ENCODE assay signal across 1 cellular context in genomic region chr18:79345981-79346380, GRCh38.
TF ChIP-seq lines count a peak whose summit lies in the region.

No MANE protein-coding gene starts in this region.

TF ChIP-seq in GM23338, 12 proteins besides CTCF, POLR2A, EP300 and RAD21 (continued from another document):
- TF ChIP-seq ETS1 (IDR thresholded peaks at IDR 0.05) (no peak), NANOG (IDR thresholded peaks at IDR 0.05; ENCODE audit: borderline replicate concordance) (no peak), POLR2AphosphoS5 (IDR thresholded peaks at IDR 0.05; ENCODE audit: low read depth) (no peak), ZNF462 (CRISPR knock-in tag; IDR thresholded peaks at IDR 0.05) (no peak), ZNF114 (CRISPR knock-in tag; IDR thresholded peaks at IDR 0.05) (no peak), EZH2phosphoT487 (IDR thresholded peaks at IDR 0.05; ENCODE audit: unreplicated experiment) (no peak)
TF ChIP-seq in GM23338: peak in this region for 0.
